In the genomic region with DNA sequence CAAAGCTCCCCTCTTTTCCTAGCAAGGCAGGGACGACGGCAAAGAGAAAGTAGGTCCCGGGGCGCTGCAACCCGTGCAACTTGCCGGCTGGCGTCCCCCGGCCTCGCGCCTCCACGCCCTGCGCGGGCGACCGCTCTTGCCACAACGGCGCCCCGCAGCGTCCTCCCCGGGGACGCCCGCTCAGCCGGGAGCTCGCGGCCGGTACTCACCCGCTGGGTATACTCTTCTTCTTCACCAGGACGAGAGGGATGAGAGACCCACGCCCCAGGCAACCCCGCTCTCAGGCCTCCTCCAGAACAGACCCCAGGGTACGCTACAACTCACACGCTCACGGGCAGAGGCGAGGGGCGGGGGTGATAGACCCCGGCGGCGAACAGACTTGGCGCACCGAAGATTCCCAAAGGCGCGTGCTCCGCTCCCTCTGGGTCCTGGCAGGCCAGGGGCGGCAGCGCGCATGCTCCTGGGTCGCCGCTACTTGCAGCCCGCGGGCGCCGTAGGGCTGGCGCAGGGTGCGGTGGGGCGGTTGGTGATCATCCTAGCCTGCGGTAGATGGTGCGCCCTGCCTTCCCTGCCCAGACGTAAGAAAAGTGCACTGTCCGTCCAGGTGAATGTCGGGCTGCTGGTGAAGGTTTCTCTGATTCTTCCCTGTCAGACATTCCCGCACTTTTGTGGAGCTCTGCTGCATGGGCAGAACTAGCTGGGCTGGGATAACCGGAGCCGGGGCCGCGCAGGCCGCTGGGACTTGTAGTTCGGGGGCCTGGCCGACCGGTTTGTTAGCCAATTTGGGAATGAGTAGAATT, we compare ENCODE assay signal across 8 cellular contexts.
A peak's percentile ranks its signal among the peaks of the same experiment; 100 is the strongest.
DNase-seq lines count a peak whose midpoint lies in the region; ATAC-seq lines count a peak whose summit lies in the region.

A gene with protein sequence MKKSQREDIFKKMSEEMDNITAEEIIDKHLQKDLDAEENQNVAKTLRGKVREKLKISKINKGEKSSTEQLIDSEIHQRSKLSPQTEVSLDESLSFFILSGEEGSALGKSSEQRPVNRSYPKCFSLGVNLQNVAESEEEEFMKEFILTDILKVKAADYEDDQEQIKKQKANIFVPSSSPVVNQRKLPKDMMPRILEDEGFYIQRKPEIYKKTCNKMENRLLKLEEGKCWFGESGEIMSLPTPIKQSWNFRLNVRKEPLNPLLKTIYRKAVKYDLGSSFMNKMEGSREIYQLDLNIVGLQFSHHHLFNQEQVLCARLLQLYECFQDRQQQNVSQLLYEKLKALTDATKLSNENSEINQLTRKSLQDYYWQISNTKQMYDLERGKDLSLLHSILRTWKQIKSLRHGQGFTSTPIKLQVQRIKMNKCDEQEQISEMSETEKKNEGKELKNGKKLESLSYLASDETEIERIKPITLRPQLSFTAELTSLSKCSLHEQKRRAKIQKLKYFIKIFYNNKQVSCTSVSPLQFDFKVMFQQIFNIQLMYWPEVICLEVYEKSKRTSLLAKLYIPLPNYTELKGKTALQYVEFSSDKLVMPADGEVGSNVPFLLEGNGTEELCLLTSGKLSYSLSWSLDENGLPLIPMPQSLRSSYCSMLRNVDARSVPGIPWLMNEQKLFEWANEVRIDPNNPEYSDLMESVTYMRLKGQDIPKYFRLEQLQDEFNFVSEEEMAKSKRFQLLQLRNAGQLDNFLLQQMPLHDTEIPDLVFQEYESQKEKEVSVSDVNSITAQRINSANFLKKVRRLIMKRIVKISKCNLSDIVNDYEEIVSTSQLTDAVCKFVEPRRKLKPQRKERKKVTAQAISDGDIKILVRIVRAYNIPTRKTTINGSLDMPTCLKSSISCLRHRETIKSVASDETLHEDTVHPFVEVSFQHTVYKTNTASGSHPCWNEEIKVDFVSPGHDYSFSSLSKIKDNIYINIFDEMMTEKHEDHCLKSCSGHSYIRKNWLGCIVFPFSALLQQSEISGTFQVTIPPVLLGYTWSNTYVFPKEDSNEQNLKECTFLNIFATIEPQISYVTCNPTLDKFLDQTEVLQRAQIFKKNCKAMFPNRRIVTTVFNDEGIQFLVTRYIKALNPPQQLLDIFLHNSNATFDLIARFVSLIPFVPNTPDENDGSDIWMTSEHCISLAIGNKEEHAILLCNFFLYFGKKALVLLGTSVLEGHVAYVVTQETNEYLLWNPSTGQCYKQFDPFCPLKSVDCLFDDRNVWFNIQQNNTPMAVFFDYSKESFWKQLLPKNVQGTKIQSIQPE (N-terminal part only) (plus strand): TSS at position 522 of the 800 bp plus-strand sequence. CDS start 3,349 bp downstream, outside the sequence.

- ATAC-seq in GM19395 (IDR thresholded peaks at IDR 0.05; ENCODE audit: unreplicated experiment) = peak; percentile 88
- peak; percentile 68 for ATAC-seq in HG03558 (IDR thresholded peaks at IDR 0.05; ENCODE audit: extremely low read depth, unreplicated experiment)

- DNase-seq in COLO829 (ENCODE audit: low spot score) (peak; percentile 59), NOMO-1 treated with DMSO at 0.1 percent for 48 hours (lab: John Stamatoyannopoulos, UW; ENCODE audit: unreplicated experiment) (peak; percentile 48), epidermal melanocyte (ENCODE audit: insufficient read length, low spot score) (peak; percentile 83), middle frontal gyrus (ENCODE audit: extremely low spot score, low spot score) (peak; percentile 60)
- peak; percentile 86 for DNase-seq in activated CD8-positive, alpha-beta memory T cell treated with anti-CD3 and anti-CD28 coated beads, Interleukin-2, amount 50 U/mL, for 48 hours
- peak; percentile 52 to 57 for DNase-seq in stimulated activated CD8-positive, alpha-beta memory T cell treated with anti-CD3 and anti-CD28 coated beads, Interleukin-2, amount 100 ng/mL, for 48 hours (ENCODE audit: low read depth in 2 of 2)

Comparison
In these comparisons a context has a peak if more than half of its experiments do, and no peak if none do; other contexts are left out.
1. Peak in every context shown above with its lines: DNase-seq and ATAC-seq.